Comparison of ENCODE assay signal across 29 cellular contexts in the genomic region with DNA sequence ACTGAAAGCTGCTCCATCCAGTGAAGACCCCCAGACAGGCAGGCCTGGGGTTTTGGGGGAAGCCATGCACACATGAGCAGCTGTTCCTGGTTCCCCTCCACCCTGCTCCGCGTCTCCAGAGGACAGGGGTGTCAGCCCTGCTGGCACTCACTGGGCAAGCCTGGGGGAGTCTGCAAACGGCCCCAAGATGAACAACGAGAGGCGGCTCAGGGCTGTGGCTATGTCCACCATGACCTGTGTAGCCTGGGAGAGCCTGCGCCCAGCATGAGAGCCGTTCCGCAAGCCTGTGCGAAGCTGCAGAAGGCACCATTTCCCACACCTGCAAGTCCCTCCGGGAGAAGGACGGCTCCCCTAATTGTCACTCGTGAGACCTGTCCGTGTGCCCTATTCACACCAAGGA.
"Had no signal": no experiment of that assay in that cellular context is flagged by ENCODE, and none has a peak within 500 bp of the region (broad histone marks: within the 10 kb centered on the region; RNA-seq: fewer than 3 reads in every experiment).

No MANE protein-coding gene starts in this region.

- ATAC-seq: stimulated activated effector memory CD8-positive, alpha-beta T cell treated with anti-CD3 and anti-CD28 coated beads, Interleukin-12 subunit alpha, Interleukin-12 subunit beta, amount 100 ng/mL, for 72 hours; stimulated activated memory B cell treated with anti-CD40 and anti-IgM and Interleukin-4, amounts not matched to agents 10 μg/mL and 1 μg/mL and 100 μg/mL, for 72 hours; stimulated activated naive B cell treated with anti-CD40 and anti-IgM and Interleukin-4, amounts not matched to agents 10 μg/mL and 1 μg/mL and 100 μg/mL, for 72 hours; stimulated activated naive CD8-positive, alpha-beta T cell treated with anti-CD3 and anti-CD28 coated beads, Interleukin-15, amount 100 ng/mL, for 72 hours; stimulated activated naive CD8-positive, alpha-beta T cell treated with anti-CD3 and anti-CD28 coated beads, Interleukin-15, Interleukin-2, amounts not matched to agents 100 U/mL and 50 U/mL, for 24 hours; upper lobe of right lung had no signal

- H3K36me3 Mint-ChIP-seq: stimulated activated effector memory CD8-positive, alpha-beta T cell treated with anti-CD3 and anti-CD28 coated beads, Interleukin-12 subunit alpha, Interleukin-12 subunit beta, amount 100 ng/mL, for 72 hours; stimulated activated memory B cell treated with anti-CD40 and anti-IgM and Interleukin-4, amounts not matched to agents 10 μg/mL and 1 μg/mL and 100 μg/mL, for 72 hours; stimulated activated naive B cell treated with anti-CD40 and anti-IgM and Interleukin-4, amounts not matched to agents 10 μg/mL and 1 μg/mL and 100 μg/mL, for 72 hours; type B pancreatic cell had no signal

- H3K27ac Mint-ChIP-seq: stimulated activated effector memory CD8-positive, alpha-beta T cell treated with anti-CD3 and anti-CD28 coated beads, Interleukin-12 subunit alpha, Interleukin-12 subunit beta, amount 100 ng/mL, for 72 hours; stimulated activated memory B cell treated with anti-CD40 and anti-IgM and Interleukin-4, amounts not matched to agents 10 μg/mL and 1 μg/mL and 100 μg/mL, for 72 hours; stimulated activated naive B cell treated with anti-CD40 and anti-IgM and Interleukin-4, amounts not matched to agents 10 μg/mL and 1 μg/mL and 100 μg/mL, for 72 hours; stimulated activated naive CD8-positive, alpha-beta T cell treated with anti-CD3 and anti-CD28 coated beads, Interleukin-15, amount 100 ng/mL, for 72 hours; stimulated activated naive CD8-positive, alpha-beta T cell treated with anti-CD3 and anti-CD28 coated beads, Interleukin-15, Interleukin-2, amounts not matched to agents 100 ng/mL and 50 ng/mL, for 24 hours; type B pancreatic cell had no signal

- H3K4me1 ChIP-seq: testis, thyroid gland, tibial nerve, uterus, vagina had no signal

- FAIRE-seq: urothelium cell line had no signal

- H3K4me3 ChIP-seq: stomach, suprapubic skin, testis, thoracic aorta, thyroid gland, tibial artery, tibial nerve, transverse colon, upper lobe of left lung, upper lobe of right lung, uterus, vagina had no signal

- H3K4me1 Mint-ChIP-seq: stimulated activated effector memory CD8-positive, alpha-beta T cell treated with anti-CD3 and anti-CD28 coated beads, Interleukin-12 subunit alpha, Interleukin-12 subunit beta, amount 100 ng/mL, for 72 hours; stimulated activated memory B cell treated with anti-CD40 and anti-IgM and Interleukin-4, amounts not matched to agents 10 μg/mL and 1 μg/mL and 100 μg/mL, for 72 hours; stimulated activated naive B cell treated with anti-CD40 and anti-IgM and Interleukin-4, amounts not matched to agents 10 μg/mL and 1 μg/mL and 100 μg/mL, for 72 hours; stimulated activated naive CD8-positive, alpha-beta T cell treated with anti-CD3 and anti-CD28 coated beads, Interleukin-15, amount 100 ng/mL, for 72 hours had no signal

- H3K9me3 ChIP-seq: stomach, suprapubic skin, testis, thoracic aorta, thyroid gland, tibial artery, tibial nerve, transverse colon, upper lobe of left lung, upper lobe of right lung, uterus, vagina had no signal

- H3K27ac ChIP-seq: stomach, suprapubic skin, testis, thoracic aorta, thyroid gland, tibial artery, tibial nerve, transverse colon, upper lobe of left lung, upper lobe of right lung, uterus, vagina had no signal

- DNase-seq: stimulated activated CD4-positive, alpha-beta T cell treated with anti-CD3 and anti-CD28 coated beads, Interleukin-2, amount 100 ng/mL, for 48 hours; stimulated activated CD4-positive, alpha-beta T cell treated with anti-CD3 and anti-CD28 coated beads, Interleukin-4, amount 100 ng/mL, for 1 hour; stimulated activated CD4-positive, alpha-beta T cell treated with anti-CD3 and anti-CD28 coated beads, Interleukin-4, amount 100 ng/mL, for 24 hours; stimulated activated CD4-positive, alpha-beta T cell treated with anti-CD3 and anti-CD28 coated beads, Interleukin-4, amount 100 ng/mL, for 4 hours; stimulated activated CD8-positive, alpha-beta memory T cell treated with anti-CD3 and anti-CD28 coated beads, Interleukin-4, amount 100 ng/mL, for 48 hours; stimulated activated naive B cell treated with anti-CD40 and anti-IgM and Interleukin-4, amounts not matched to agents 10 μg/mL and 1 μg/mL and 100 μg/mL, for 72 hours; stimulated activated naive CD4-positive, alpha-beta T cell; stimulated activated naive CD4-positive, alpha-beta T cell treated with Interleukin-2 at 50 U/mL for 16 hours; stimulated activated naive CD8-positive, alpha-beta T cell treated with anti-CD3 and anti-CD28 coated beads, Interleukin-15, amount 100 ng/mL, for 72 hours; stimulated activated naive CD8-positive, alpha-beta T cell treated with anti-CD3 and anti-CD28 coated beads, Interleukin-15, Interleukin-2, amounts not matched to agents 100 U/mL and 50 U/mL, for 24 hours; stomach; substantia nigra; testis; thyroid gland; tibial artery; transverse colon; trophoblast cell; upper lobe of right lung; uterus had no signal

- H3K27me3 Mint-ChIP-seq: stimulated activated naive CD8-positive, alpha-beta T cell treated with anti-CD3 and anti-CD28 coated beads, Interleukin-15, amount 100 ng/mL, for 72 hours; stimulated activated naive CD8-positive, alpha-beta T cell treated with anti-CD3 and anti-CD28 coated beads, Interleukin-15, Interleukin-2, amounts not matched to agents 100 ng/mL and 50 ng/mL, for 24 hours had no signal

- H3K4me3 Mint-ChIP-seq: stimulated activated effector memory CD8-positive, alpha-beta T cell treated with anti-CD3 and anti-CD28 coated beads, Interleukin-12 subunit alpha, Interleukin-12 subunit beta, amount 100 ng/mL, for 72 hours; stimulated activated memory B cell treated with anti-CD40 and anti-IgM and Interleukin-4, amounts not matched to agents 10 μg/mL and 1 μg/mL and 100 μg/mL, for 72 hours; stimulated activated naive B cell treated with anti-CD40 and anti-IgM and Interleukin-4, amounts not matched to agents 10 μg/mL and 1 μg/mL and 100 μg/mL, for 72 hours; stimulated activated naive CD8-positive, alpha-beta T cell treated with anti-CD3 and anti-CD28 coated beads, Interleukin-15, amount 100 ng/mL, for 72 hours; stimulated activated naive CD8-positive, alpha-beta T cell treated with anti-CD3 and anti-CD28 coated beads, Interleukin-15, Interleukin-2, amounts not matched to agents 100 ng/mL and 50 ng/mL, for 24 hours; type B pancreatic cell had no signal

- H3K9me3 Mint-ChIP-seq: stimulated activated effector memory CD8-positive, alpha-beta T cell treated with anti-CD3 and anti-CD28 coated beads, Interleukin-12 subunit alpha, Interleukin-12 subunit beta, amount 100 ng/mL, for 72 hours; stimulated activated memory B cell treated with anti-CD40 and anti-IgM and Interleukin-4, amounts not matched to agents 10 μg/mL and 1 μg/mL and 100 μg/mL, for 72 hours; stimulated activated naive B cell treated with anti-CD40 and anti-IgM and Interleukin-4, amounts not matched to agents 10 μg/mL and 1 μg/mL and 100 μg/mL, for 72 hours; stimulated activated naive CD8-positive, alpha-beta T cell treated with anti-CD3 and anti-CD28 coated beads, Interleukin-15, amount 100 ng/mL, for 72 hours; stimulated activated naive CD8-positive, alpha-beta T cell treated with anti-CD3 and anti-CD28 coated beads, Interleukin-15, Interleukin-2, amounts not matched to agents 100 ng/mL and 50 ng/mL, for 24 hours; type B pancreatic cell had no signal

- H3K36me3 ChIP-seq: stomach, suprapubic skin, thoracic aorta, thyroid gland, tibial artery, transverse colon, upper lobe of left lung, upper lobe of right lung, uterus, vagina had no signal

- H3K27me3 ChIP-seq: suprapubic skin, testis, thyroid gland, tibial nerve, transverse colon, upper lobe of left lung, upper lobe of right lung, uterus, vagina had no signal
